26 cellular contexts compared by ENCODE assay signal in the genomic region with DNA sequence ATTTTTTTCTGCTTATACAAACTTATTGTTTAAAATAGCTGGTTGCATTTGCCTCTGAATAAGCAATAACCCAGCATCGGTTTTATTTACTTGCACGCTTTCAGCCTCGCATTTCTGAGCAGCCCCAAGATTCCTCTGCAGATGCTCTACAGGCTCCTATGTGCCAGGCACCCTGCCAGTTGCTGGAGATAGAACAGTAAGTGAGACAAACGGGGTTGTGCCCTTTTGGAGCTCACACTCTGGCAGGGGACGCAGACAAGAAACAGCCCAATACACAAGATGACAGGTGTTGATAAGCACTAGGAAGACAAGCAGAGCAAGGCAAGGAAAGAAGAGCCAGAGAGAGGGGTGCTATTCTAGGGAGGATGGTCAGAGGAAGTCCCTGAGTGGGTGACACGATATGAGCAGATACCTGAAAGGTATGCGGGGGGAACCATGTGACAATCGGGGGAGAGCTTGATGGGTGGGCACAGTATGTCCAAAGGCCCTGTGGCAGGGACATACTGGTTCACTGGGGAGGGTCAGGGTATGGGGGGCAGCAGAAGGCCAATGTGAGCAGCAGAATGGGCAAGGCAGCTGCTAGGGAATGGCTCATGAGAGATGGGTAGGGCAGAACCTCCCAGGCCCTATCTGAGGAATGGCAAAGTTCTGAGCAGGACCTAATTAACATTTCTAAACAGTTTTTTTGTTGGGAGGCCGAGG. TPM values are rescaled to one million over a fixed set of nuclear protein-coding genes. Genes with fewer than 3 reads are reported as not detected.
DNase-seq lines count a peak whose midpoint lies in the region; ATAC-seq, FAIRE-seq and TF ChIP-seq lines count a peak whose summit lies in the region.
"Had no signal": no experiment of that assay in that cellular context is flagged by ENCODE, and none has a peak within 500 bp of the region (broad histone marks: within the 10 kb centered on the region; RNA-seq: fewer than 3 reads in every experiment).

No MANE protein-coding gene starts in this region.

- no peaks in the 10 kb centered on the region for H3K79me1 ChIP-seq in neuronal stem cell (ENCODE audit: low read depth, low read length)

- H3K23ac ChIP-seq in neuronal stem cell (ENCODE audit: low read depth, low read length, poor library complexity): no peak overlapping the region

- no peak overlapping the region for H2AFZ ChIP-seq in neuronal stem cell (ENCODE audit: low read length)
- H2AFZ ChIP-seq: hepatocyte had no signal

- no peak overlapping the region for H4K91ac ChIP-seq in neuronal stem cell (ENCODE audit: low read depth, low read length, poor library complexity)

- no peak for TF ChIP-seq CTCF in right atrium auricular region (IDR thresholded peaks at IDR 0.05)
- TF ChIP-seq CTCF in fibroblast of villous mesenchyme (IDR thresholded peaks at IDR 0.05; ENCODE audit: insufficient read depth, low read depth, low read length): no peak

- H2BK12ac ChIP-seq in neuronal stem cell (ENCODE audit: low read length): no peak overlapping the region

- peak; percentile 63 for ATAC-seq in Right ventricle myocardium superior (ENCODE audit: poor library complexity)
- ATAC-seq: gastroesophageal sphincter; stimulated activated memory B cell treated with anti-CD40 and anti-IgM and Interleukin-4, amounts not matched to agents 10 μg/mL and 1 μg/mL and 100 μg/mL, for 72 hours; T-cell had no signal

- H2BK5ac ChIP-seq in neuronal stem cell (ENCODE audit: low read length): no peak overlapping the region

- intact Hi-C loops in Right ventricle myocardium superior (cut with DNase I): no loop called here

- H3K4ac ChIP-seq in neuronal stem cell (ENCODE audit: low read length): no peak overlapping the region

- H3K4me3 ChIP-seq in right atrium auricular region: no peak overlapping the region
- no peak overlapping the region for H3K4me3 ChIP-seq in fibroblast of villous mesenchyme (ENCODE audit: low read depth, low read length)
- no peak overlapping the region for H3K4me3 ChIP-seq in neuronal stem cell (ENCODE audit: low read length in 2 of 2)
- H3K4me3 ChIP-seq: esophagus muscularis mucosa, gastroesophageal sphincter, hepatocyte, Peyer's patch had no signal

- H3K4me1 ChIP-seq in right atrium auricular region (no peaks in the 10 kb centered on the region), neuronal stem cell (ENCODE audit: control insufficient read depth in 2 of 2, insufficient read depth in 1 of 2, low read depth in 1 of 2, low read length in 2 of 2) (no peaks in the 10 kb centered on the region)
- H3K4me1 ChIP-seq: gastroesophageal sphincter, Peyer's patch had no signal

- H2BK120ac ChIP-seq in neuronal stem cell (ENCODE audit: low read depth, low read length): no peak overlapping the region

- no peaks in the 10 kb centered on the region for H3K36me3 ChIP-seq in right atrium auricular region
- H3K36me3 ChIP-seq in neuronal stem cell (replicated peaks in 1 of 2; ENCODE audit: control insufficient read depth in 2 of 2, insufficient read depth in 2 of 2, low read length in 2 of 2): no peaks in the 10 kb centered on the region
- H3K36me3 ChIP-seq: esophagus muscularis mucosa, gastroesophageal sphincter, Peyer's patch had no signal

- WGBS in neuronal stem cell (ENCODE audit: extremely low coverage in 2 of 2, insufficient read length in 2 of 2, insufficient replicate concordance in 1 of 2), 2 donors: no CpG with 5 or more reads among the region's 9 CpGs

- H3K9me3 ChIP-seq in right atrium auricular region: no peaks in the 10 kb centered on the region
- H3K9me3 ChIP-seq in neuronal stem cell (replicated peaks in 1 of 2; ENCODE audit: control insufficient read depth in 2 of 2, insufficient read depth in 1 of 2, low read depth in 1 of 2, low read length in 2 of 2): no peaks in the 10 kb centered on the region
- H3K9me3 ChIP-seq: gastroesophageal sphincter, Peyer's patch had no signal

- H2BK15ac ChIP-seq in neuronal stem cell (ENCODE audit: low read length): no peak overlapping the region

- H3K4me2 ChIP-seq in neuronal stem cell (ENCODE audit: insufficient read depth, low read length, poor library complexity, severe bottlenecking): no peak overlapping the region
- H3K4me2 ChIP-seq: hepatocyte had no signal

- H3K27ac ChIP-seq in right atrium auricular region (no peak overlapping the region), neuronal stem cell (replicated peaks; ENCODE audit: low read length) (no peak overlapping the region)
- H3K27ac ChIP-seq: esophagus muscularis mucosa, gastroesophageal sphincter, hepatocyte, Peyer's patch had no signal

- no peak overlapping the region for H2AK5ac ChIP-seq in neuronal stem cell (ENCODE audit: low read depth, low read length)

- H3K9ac ChIP-seq in neuronal stem cell (ENCODE audit: low read depth, low read length, poor library complexity): no peak overlapping the region

- H3K14ac ChIP-seq in neuronal stem cell (ENCODE audit: low read length): peak overlapping the region; percentile 71

- no peak overlapping the region for H4K8ac ChIP-seq in neuronal stem cell (ENCODE audit: low read depth, low read length)

- DNase-seq in Right ventricle myocardium superior: no peak
- DNase-seq in right atrium auricular region (ENCODE audit: low spot score): no peak
- peak; percentile 95 for DNase-seq in fibroblast of villous mesenchyme (ENCODE audit: low read depth)
- DNase-seq in neuronal stem cell (ENCODE audit: low spot score): no peak
- no peak for DNase-seq in AG08396 (ENCODE audit: low spot score)
- DNase-seq in germinal center (ENCODE audit: low spot score): no peak
- no peak for DNase-seq in occipital lobe (lab: John Stamatoyannopoulos, UW)
- no peak for DNase-seq in frontal cortex (ENCODE audit: low spot score in 2 of 2)
- DNase-seq: activated CD4-positive, alpha-beta T cell treated with anti-CD3 and anti-CD28 coated beads for 48 hours; activated T-cell treated with anti-CD3 and anti-CD28 coated beads, Interleukin-2, amount 50 U/mL, for 24 hours; caudate nucleus; CD4-positive, CD25-positive, alpha-beta regulatory T cell; cortex of kidney; DND-41; GF-D8; NCI-H446; NCI-H748 treated with DMSO at 0.1 percent for 48 hours; SIG-M5; substantia nigra; T-cell had no signal

- no peak overlapping the region for H3K18ac ChIP-seq in neuronal stem cell (ENCODE audit: low read length)

- FAIRE-seq in frontal cortex (lab: Jason Lieb, UNC): no peak
- FAIRE-seq: astrocyte had no signal

- H3K27me3 ChIP-seq in right atrium auricular region (no peaks in the 10 kb centered on the region), neuronal stem cell (ENCODE audit: control insufficient read depth in 3 of 3, insufficient read depth in 3 of 3, low read depth in 1 of 3, low read length in 3 of 3) (peaks cover 0 to 5% (median 0%) of the 10 kb centered on the region in 3 experiments)
- H3K27me3 ChIP-seq: esophagus muscularis mucosa, hepatocyte, Peyer's patch had no signal

RNA-seq across cellular contexts. Expression of gene ADORA2B, which starts 18.7 kb away (rescaled TPM):
- total RNA-seq in Right ventricle myocardium superior (0.46 TPM), right atrium auricular region (1 to 10 TPM in 1 of 2 donors, under 1 TPM in 1; 0.59 to 1.0 TPM), fibroblast of villous mesenchyme (14.8 and 50.5 TPM in 2 replicates), occipital lobe (3.6 TPM), frontal cortex (4.1 TPM)
- 1.7 TPM for polyA plus RNA-seq in neuronal stem cell (2013, experiment 1 of 2)
- 1.5 TPM for polyA plus RNA-seq in neuronal stem cell (2013, experiment 2 of 2)
- total RNA-seq: CD4-positive, CD25-positive, alpha-beta regulatory T cell had no signal
